ENCODE assay signal across 1 cellular context in genomic region chr9:99472916-99473245, GRCh38.
TF ChIP-seq lines count a peak whose summit lies in the region.

No MANE protein-coding gene starts in this region.

TF ChIP-seq in neural cell, 6 proteins besides CTCF, POLR2A, EP300 and RAD21:
- TF ChIP-seq REST (IDR thresholded peaks at IDR 0.05; ENCODE audit: borderline replicate concordance) (no peak), TAF1 (IDR thresholded peaks at IDR 0.05; ENCODE audit: low read depth) (no peak), POLR2AphosphoS5 (IDR thresholded peaks at IDR 0.05) (no peak), MXI1 (conservative IDR thresholded peaks at IDR 0.05; ENCODE audit: poor library complexity, severe bottlenecking) (no peak), SMC3 (conservative IDR thresholded peaks at IDR 0.05; ENCODE audit: poor library complexity) (no peak), EZH2 (IDR thresholded peaks at IDR 0.05; ENCODE audit: borderline replicate concordance, insufficient read depth, low read length, poor library complexity, severe bottlenecking) (no peak)
